ENCODE assay signal across 12 cellular contexts in the genomic region with DNA sequence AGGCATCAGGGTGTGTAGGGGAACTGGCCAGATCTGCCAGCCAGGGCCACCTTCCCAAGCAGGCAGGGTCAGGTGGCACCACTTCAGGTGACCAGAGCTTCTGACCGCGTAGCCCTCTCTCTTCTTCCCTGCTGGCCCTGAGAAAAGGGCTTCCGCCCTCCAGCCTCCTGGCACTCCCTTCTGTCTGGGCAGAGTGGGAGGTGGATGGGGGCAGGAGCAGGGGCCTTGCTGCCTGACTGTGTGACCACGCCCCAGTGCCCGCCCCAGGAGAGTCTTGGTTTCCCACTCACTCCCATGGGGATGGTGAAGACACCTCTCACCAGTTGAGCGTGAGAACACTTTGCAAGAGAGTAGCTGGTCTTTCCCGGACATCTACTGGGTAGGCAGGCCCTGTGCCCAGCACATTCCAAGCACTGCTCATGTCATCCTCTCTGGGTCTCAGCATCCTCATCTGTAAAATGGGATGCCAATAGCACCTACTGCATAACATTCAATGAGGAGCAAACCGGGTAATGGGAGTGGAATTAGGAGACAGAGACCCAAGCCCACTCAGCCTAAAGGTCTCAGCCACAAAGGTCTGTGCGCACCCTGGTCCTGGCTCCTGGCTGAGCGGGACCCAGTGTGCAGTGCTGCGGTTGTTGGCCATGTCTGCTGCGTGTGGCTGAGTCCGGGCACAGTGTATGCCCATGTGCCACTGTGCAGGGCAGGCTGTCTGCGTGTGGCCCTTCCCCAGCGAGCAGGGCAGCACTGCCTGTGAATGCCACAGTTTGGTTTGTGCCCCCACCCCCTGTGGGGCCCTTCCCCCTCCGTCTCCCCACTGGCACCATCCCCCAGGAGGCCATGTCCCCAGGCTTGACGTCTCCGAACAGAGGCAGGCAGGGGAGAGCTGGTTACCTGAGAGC.
A peak's percentile ranks its signal among the peaks of the same experiment; 100 is the strongest.
DNase-seq lines count a peak whose midpoint lies in the region; ATAC-seq, FAIRE-seq and TF ChIP-seq lines count a peak whose summit lies in the region.
"Had no signal": no experiment of that assay in that cellular context is flagged by ENCODE, and none has a peak within 500 bp of the region (broad histone marks: within the 10 kb centered on the region; RNA-seq: fewer than 3 reads in every experiment).

No MANE protein-coding gene starts in this region.

- ATAC-seq in GM21390 (IDR thresholded peaks at IDR 0.05; ENCODE audit: unreplicated experiment), result no peak
- ATAC-seq: A549 had no signal

- peaks cover 4% of the 10 kb centered on the region for H3K23me2 ChIP-seq in H1 (ENCODE audit: low read depth, low read length)

- no peak for TF ChIP-seq POLR2A in H1 (IDR thresholded peaks at IDR 0.05; ENCODE audit: control extremely low read depth in 1 of 2, low read depth in 2 of 2, low read length in 2 of 2)

- POLR2A ChIA-PET in H1 (lab: Charles Lee; ENCODE audit: partially characterized antibody), result interaction anchor here (0.6 to 8.3 kb wide), 7 partner anchors 9 to 282 kb away, joined by 3 to 65 read pairs (median 3); no protein-coding TSS in a partner anchor

- H3K27me3 ChIP-seq in H1 (replicated peaks in 1 of 4; ENCODE audit: control insufficient read depth in 3 of 4, extremely low read depth in 1 of 4, insufficient read depth in 3 of 4, low read length in 3 of 4) (no peaks in the 10 kb centered on the region; a peak in 1 of 7 replicates), osteoblast (ENCODE audit: insufficient read depth, low read length) (no peaks in the 10 kb centered on the region), tibial artery (peaks cover 0 to 7% of the 10 kb centered on the region in 2 donors)

- H3K9me3 ChIP-seq in H1 (ENCODE audit: insufficient read depth in 2 of 2, low read depth in 1 of 2, low read length in 1 of 2) (0 out of 4 replicates have a peak, but pooled peaks cover 0 to 6% of the 10 kb centered on the region in 2 experiments), osteoblast (ENCODE audit: low read depth, low read length) (peaks cover 6% of the 10 kb centered on the region), tibial artery (peaks cover 0 to 14% (median 10%) of the 10 kb centered on the region in 3 donors)

- no peak overlapping the region for H3K27ac ChIP-seq in H1 (ENCODE audit: low read depth, low read length)
- no peak overlapping the region for H3K27ac ChIP-seq in osteoblast (ENCODE audit: low read depth, low read length)
- H3K27ac ChIP-seq in coronary artery, result no peak overlapping the region
- no peak overlapping the region for H3K27ac ChIP-seq in tibial artery

- H4K20me1 ChIP-seq in H1 (replicated peaks in 1 of 2; ENCODE audit: control insufficient read depth in 1 of 2, insufficient read depth in 2 of 2, low read length in 2 of 2) (peaks cover 0 to 3% of the 10 kb centered on the region in 2 experiments), osteoblast (ENCODE audit: insufficient read depth, low read length) (no peaks in the 10 kb centered on the region)

- peak overlapping the region; percentile 86; the same call in 1 of the 2 replicates for H2AK5ac ChIP-seq in H1 (ENCODE audit: low read depth, low read length)

- 85% methylated on average over 18 of the region's 18 CpGs; no CpG with 5 or more reads in 1 of the 2 experiments for WGBS in H1 (ENCODE audit: extremely low coverage in 1 of 2, insufficient coverage in 1 of 2, insufficient read length in 1 of 2, insufficient replicate concordance in 2 of 2, low coverage in 1 of 2, low lambda C conversion rate in 2 of 2, missing lambda C conversion rate in 1 of 2), 2 experiments

- no peak overlapping the region for H4K91ac ChIP-seq in H1 (replicated peaks; ENCODE audit: insufficient read length, low read length)

- TF ChIP-seq CTCF in H1 (IDR thresholded peaks at IDR 0.05; ENCODE audit: control extremely low read depth in 1 of 3, insufficient read depth in 1 of 3, low read depth in 1 of 3, low read length in 3 of 3) (no peak), osteoblast (IDR thresholded peaks at IDR 0.05; ENCODE audit: extremely low read depth, low read depth, low read length) (no peak), coronary artery (IDR thresholded peaks at IDR 0.05) (no peak), tibial artery (IDR thresholded peaks at IDR 0.05) (no peak)

- no peak overlapping the region for H3K23ac ChIP-seq in H1 (ENCODE audit: insufficient read length)

- intact Hi-C loops in tibial artery (cut with DNase I; ENCODE audit: low total_unique reads), result no loop called here

- CTCF ChIA-PET in H1 (lab: Charles Lee; ENCODE audit: partially characterized antibody), result interaction anchor here (0.6 to 1.7 kb wide), 6 partner anchors 15 to 267 kb away, joined by 3 to 4 read pairs (median 4); no protein-coding TSS in a partner anchor

- no peak overlapping the region for H3K4me2 ChIP-seq in H1 (ENCODE audit: insufficient read depth in 1 of 2, low read depth in 2 of 2, low read length in 2 of 2)
- no peak overlapping the region for H3K4me2 ChIP-seq in osteoblast (ENCODE audit: insufficient read depth, low read length)
- H3K4me2 ChIP-seq: A549 had no signal

- H2BK20ac ChIP-seq in H1 (ENCODE audit: low read length), result 0 out of 2 replicates have a peak overlapping the region, but pooled peaks have one; percentile 48

- TF ChIP-seq EP300 in H1 (IDR thresholded peaks at IDR 0.05; ENCODE audit: borderline replicate concordance in 1 of 2, low read depth in 2 of 2, low read length in 2 of 2), result no peak

- H3K36me3 ChIP-seq in H1 (ENCODE audit: control insufficient read depth in 2 of 4, insufficient read depth in 4 of 4, low read length in 3 of 4) (no peaks in the 10 kb centered on the region), osteoblast (ENCODE audit: insufficient read depth, low read length) (no peaks in the 10 kb centered on the region), tibial artery (peaks cover 0 to 8% (median 0%) of the 10 kb centered on the region in 3 donors)

- no peak overlapping the region for H2BK5ac ChIP-seq in H1 (ENCODE audit: low read depth, low read length)

- no peak overlapping the region for H3K4ac ChIP-seq in H1 (replicated peaks; ENCODE audit: insufficient read length, low read depth, low read length)

- FAIRE-seq in HTR-8/SVneo (lab: Jason Lieb, UNC) (peak; percentile 63), H1 (lab: Jason Lieb, UNC) (no peak)
- FAIRE-seq: A549 had no signal

- no peak overlapping the region for H3K56ac ChIP-seq in H1 (replicated peaks; ENCODE audit: insufficient read length, low read depth, low read length)

- no peak overlapping the region for H4K5ac ChIP-seq in H1 (ENCODE audit: insufficient read length, low read depth, low read length)

- H3K14ac ChIP-seq in H1 (ENCODE audit: insufficient read length), result no peak overlapping the region

- H3K9ac ChIP-seq in H1 (replicated peaks in 1 of 4; ENCODE audit: extremely low read depth in 1 of 4, low read depth in 3 of 4, low read length in 3 of 4), result no peak overlapping the region

- no peaks in the 10 kb centered on the region for H3K79me1 ChIP-seq in H1 (ENCODE audit: low read depth, low read length)

- peak overlapping the region; percentile 68; the same call in 1 of the 2 replicates for H2BK12ac ChIP-seq in H1 (ENCODE audit: low read depth, low read length)

- TF ChIP-seq RAD21 in H1 (IDR thresholded peaks at IDR 0.05 in 1 of 2, conservative IDR thresholded peaks at IDR 0.05 in 1 of 2; ENCODE audit: low read depth in 2 of 2, low read length in 2 of 2), result no peak

- H3K4me3 ChIP-seq in H1 (ENCODE audit: extremely low read depth in 1 of 4, insufficient read depth in 2 of 4, low read depth in 3 of 4, low read length in 4 of 4) (no peak overlapping the region), osteoblast (ENCODE audit: insufficient read depth, low read length) (no peak overlapping the region), coronary artery (no peak overlapping the region), tibial artery (no peak overlapping the region)
- H3K4me3 ChIP-seq: A549 had no signal

- DNase-seq in HTR-8/SVneo (ENCODE audit: insufficient read length, low spot score), result no peak
- no peak for DNase-seq in H1 (ENCODE audit: low read depth in 1 of 2, low spot score in 2 of 2)
- DNase-seq in osteoblast (ENCODE audit: insufficient read length, low spot score, missing footprints), result peak; percentile 55
- no peak for DNase-seq in coronary artery (ENCODE audit: low spot score)
- DNase-seq in tibial artery, result no peak
- DNase-seq: Calu3; CD4-positive, alpha-beta T cell; DMS 273 treated with DMSO at 0.1 percent for 48 hours; HCEC 1CT; HFFc6 had no signal

- H4K8ac ChIP-seq in H1 (ENCODE audit: extremely low read depth, insufficient read depth, low read length), result peak overlapping the region; percentile 28; the same call in 1 of the 2 replicates

- no peak overlapping the region for H2AFZ ChIP-seq in H1 (ENCODE audit: low read length)
- no peak overlapping the region for H2AFZ ChIP-seq in osteoblast (ENCODE audit: low read length)

- H3K4me1 ChIP-seq in H1 (replicated peaks in 1 of 4; ENCODE audit: control insufficient read depth in 3 of 4, insufficient read depth in 4 of 4, low read length in 3 of 4) (peaks cover 0 to 16% (median 8%) of the 10 kb centered on the region in 4 experiments; a peak in 4 of 7 replicates), osteoblast (ENCODE audit: insufficient read depth, low read length) (no peaks in the 10 kb centered on the region), tibial artery (peaks cover 0 to 18% (median 16%) of the 10 kb centered on the region in 4 donors)

- H2BK15ac ChIP-seq in H1 (ENCODE audit: low read length), result no peak overlapping the region

- H3K18ac ChIP-seq in H1 (ENCODE audit: extremely low read depth, low read length), result no peak overlapping the region

- H3K79me2 ChIP-seq in H1 (ENCODE audit: control insufficient read depth in 1 of 2, insufficient read depth in 2 of 2, low read length in 2 of 2), result no peaks in the 10 kb centered on the region
- H3K79me2 ChIP-seq in osteoblast (ENCODE audit: insufficient read depth, low read length), result no peaks in the 10 kb centered on the region

- H2BK120ac ChIP-seq in H1 (replicated peaks; ENCODE audit: low read depth, low read length), result no peak overlapping the region

TF ChIP-seq in H1, 55 proteins besides CTCF, POLR2A, EP300 and RAD21:
- TF ChIP-seq SRF (IDR thresholded peaks at IDR 0.05; ENCODE audit: low read depth, low read length), result no peak
- no peak for TF ChIP-seq SIN3A (conservative IDR thresholded peaks at IDR 0.05 in 1 of 2, IDR thresholded peaks at IDR 0.05 in 1 of 2; ENCODE audit: low read depth in 1 of 2, low read length in 2 of 2)
- no peak for TF ChIP-seq HDAC2 (IDR thresholded peaks at IDR 0.05; ENCODE audit: borderline replicate concordance in 1 of 2, low read depth in 2 of 2, low read length in 2 of 2)
- no peak for TF ChIP-seq TEAD4 (IDR thresholded peaks at IDR 0.05; ENCODE audit: low read depth, low read length)
- no peak for TF ChIP-seq PHF8 (conservative IDR thresholded peaks at IDR 0.05; ENCODE audit: low read depth, low read length)
